8 cellular contexts compared by ENCODE assay signal in the genomic region with DNA sequence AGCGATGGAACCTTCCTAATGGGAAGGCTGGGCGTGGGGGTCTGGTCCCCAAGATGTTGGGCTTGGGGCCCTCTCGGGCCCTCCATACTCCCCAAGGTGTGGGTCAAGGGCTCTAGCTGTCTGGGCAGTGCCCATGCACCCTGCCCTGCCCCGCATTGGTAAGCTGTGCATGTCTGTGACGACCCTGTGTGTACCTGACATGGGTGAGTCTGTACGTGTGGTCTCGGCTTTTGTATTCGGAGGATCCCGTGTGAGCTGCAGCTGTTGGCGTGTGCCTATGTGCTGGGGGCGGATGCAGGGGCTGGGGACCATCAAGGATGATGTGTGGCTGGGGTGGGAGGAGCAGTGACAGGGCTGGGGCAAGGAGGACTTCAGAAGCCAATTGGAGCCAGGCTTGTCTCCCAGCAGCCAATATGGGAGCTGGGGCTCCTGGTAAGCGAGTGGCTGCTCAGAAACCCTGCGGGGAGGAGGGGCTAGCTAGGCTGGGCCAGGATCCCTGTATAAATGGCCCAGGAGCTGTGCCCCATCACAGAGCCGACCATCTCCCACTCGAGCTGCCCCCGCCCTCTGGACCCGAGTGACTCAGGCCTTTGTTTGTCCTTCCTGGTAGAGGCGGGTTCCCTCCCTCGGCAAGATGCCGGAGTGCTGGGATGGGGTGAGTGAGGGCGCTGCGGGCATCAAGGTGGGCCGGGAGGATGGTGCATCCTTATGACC. TPM values are rescaled to one million over a fixed set of nuclear protein-coding genes. Genes with fewer than 3 reads are reported as not detected.
DNase-seq lines count a peak whose midpoint lies in the region; ATAC-seq and TF ChIP-seq lines count a peak whose summit lies in the region.

A gene with protein sequence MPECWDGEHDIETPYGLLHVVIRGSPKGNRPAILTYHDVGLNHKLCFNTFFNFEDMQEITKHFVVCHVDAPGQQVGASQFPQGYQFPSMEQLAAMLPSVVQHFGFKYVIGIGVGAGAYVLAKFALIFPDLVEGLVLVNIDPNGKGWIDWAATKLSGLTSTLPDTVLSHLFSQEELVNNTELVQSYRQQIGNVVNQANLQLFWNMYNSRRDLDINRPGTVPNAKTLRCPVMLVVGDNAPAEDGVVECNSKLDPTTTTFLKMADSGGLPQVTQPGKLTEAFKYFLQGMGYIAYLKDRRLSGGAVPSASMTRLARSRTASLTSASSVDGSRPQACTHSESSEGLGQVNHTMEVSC (plus strand): TSS at position 529 of the 714 bp plus-strand sequence. CDS start 106 bp downstream, at position 635.

- no peak within 1 kb of the TSS for H2BK5ac ChIP-seq in mesenchymal stem cell (ENCODE audit: low read depth, low read length, poor library complexity, severe bottlenecking)

- intact Hi-C loops in activated B cell treated with CpG ODN at 0.5 μM for 24 hours (cut with micrococcal nuclease), result no loop called here

- ATAC-seq in activated B cell treated with CpG ODN at 0.5 μM for 24 hours (ENCODE audit: low read depth) (peak; percentile 83), thoracic aorta (ENCODE audit: insufficient number of reproducible peaks, low FRiP score, low read depth) (no peak), GM18867 (IDR thresholded peaks at IDR 0.05; ENCODE audit: unreplicated experiment) (no peak)

- POLR2A ChIA-PET in activated B cell treated with CpG ODN at 0.5 μM for 24 hours (lab: Charles Lee), result no interaction called here

- H2BK120ac ChIP-seq in mesenchymal stem cell (ENCODE audit: low read depth, low read length), result no peak within 1 kb of the TSS

- TF ChIP-seq CTCF in activated B cell treated with CpG ODN at 0.5 μM for 24 hours (IDR thresholded peaks at IDR 0.05) (no peak), epithelial cell of esophagus (IDR thresholded peaks at IDR 0.05; ENCODE audit: insufficient read depth, low read depth, low read length, missing control alignments) (no peak), thoracic aorta (IDR thresholded peaks at IDR 0.05) (no peak)

- H3K4me3 ChIP-seq in epithelial cell of esophagus (ENCODE audit: low read length) (peak within 1 kb of the TSS; percentile 35), mesenchymal stem cell (ENCODE audit: insufficient read depth in 1 of 2, low read depth in 1 of 2, low read length in 2 of 2) (peak within 1 kb of the TSS; percentile 54 to 70), thoracic aorta (peak within 1 kb of the TSS; percentile 41)

- H3K79me1 ChIP-seq in mesenchymal stem cell (replicated peaks; ENCODE audit: low read length, poor library complexity, severe bottlenecking), result peaks cover 8% of the 10 kb centered on the region

- no peaks in the 10 kb centered on the region for H3K9me3 ChIP-seq in mesenchymal stem cell (ENCODE audit: control insufficient read depth, low read length)
- no peaks in the 10 kb centered on the region for H3K9me3 ChIP-seq in thoracic aorta

- H3K4me1 ChIP-seq in mesenchymal stem cell (ENCODE audit: control insufficient read depth, insufficient read depth, low read depth, low read length) (peaks cover 35% of the 10 kb centered on the region), thoracic aorta (ENCODE audit: control insufficient read depth in 1 of 2, low read depth in 2 of 2) (peaks cover 3 to 19% of the 10 kb centered on the region in 2 donors)

- peak within 1 kb of the TSS; percentile 20 for H2BK15ac ChIP-seq in mesenchymal stem cell (ENCODE audit: low read depth, poor library complexity, severe bottlenecking)

- peak within 1 kb of the TSS; percentile 49 for H3K9ac ChIP-seq in mesenchymal stem cell (ENCODE audit: low read length)

- H3K4me1 Mint-ChIP-seq in activated B cell treated with CpG ODN at 0.5 μM for 24 hours, result peaks cover 33% of the 10 kb centered on the region

- H3K18ac ChIP-seq in mesenchymal stem cell (ENCODE audit: low read depth in 1 of 2, low read length in 2 of 2), result peak within 1 kb of the TSS in 1 of 2 experiments; percentile 74

- H3K27me3 ChIP-seq in mesenchymal stem cell (ENCODE audit: control insufficient read depth in 1 of 2, insufficient read depth in 1 of 2, low read length in 2 of 2) (peaks cover 0 to 32% of the 10 kb centered on the region in 2 experiments), thoracic aorta (replicated peaks; ENCODE audit: insufficient read depth) (no peaks in the 10 kb centered on the region)

- no peaks in the 10 kb centered on the region for H3K36me3 Mint-ChIP-seq in activated B cell treated with CpG ODN at 0.5 μM for 24 hours (ENCODE audit: low read depth)

- H3K4me3 Mint-ChIP-seq in activated B cell treated with CpG ODN at 0.5 μM for 24 hours, result peak within 1 kb of the TSS; percentile 81

- H2AFZ ChIP-seq in mesenchymal stem cell (ENCODE audit: low read depth, low read length), result peak within 1 kb of the TSS; percentile 69

- no peak within 1 kb of the TSS for H3K23ac ChIP-seq in mesenchymal stem cell (ENCODE audit: low read length in 2 of 2)

- H3K9me3 Mint-ChIP-seq in activated B cell treated with CpG ODN at 0.5 μM for 24 hours, result no peaks in the 10 kb centered on the region

- H3K27me3 Mint-ChIP-seq in activated B cell treated with CpG ODN at 0.5 μM for 24 hours, result peaks cover 14% of the 10 kb centered on the region

- peak within 1 kb of the TSS; percentile 96 for H3K4me2 ChIP-seq in mesenchymal stem cell (ENCODE audit: low read length, poor library complexity, severe bottlenecking)

- DNase-seq in DMS79 (lab: John Stamatoyannopoulos, UW) (peak; percentile 77), H4 (ENCODE audit: low spot score) (peak; percentile 90), NCI-H1436 (lab: John Stamatoyannopoulos, UW) (peak; percentile 94), activated B cell treated with CpG ODN at 0.5 μM for 24 hours (no peak), epithelial cell of esophagus (ENCODE audit: low read depth) (peak; percentile 88), mesenchymal stem cell (peak; percentile 94), thoracic aorta (ENCODE audit: low spot score) (no peak)

- H4K8ac ChIP-seq in mesenchymal stem cell (ENCODE audit: low read length), result peak within 1 kb of the TSS; percentile 66

- H3K36me3 ChIP-seq in mesenchymal stem cell (ENCODE audit: control insufficient read depth in 1 of 2, insufficient read depth in 2 of 2, low read depth in 1 of 2, low read length in 2 of 2) (peaks cover 0 to 10% of the 10 kb centered on the region in 2 experiments), thoracic aorta (no peaks in the 10 kb centered on the region)

- H2BK12ac ChIP-seq in mesenchymal stem cell (ENCODE audit: low read length in 2 of 2), result peak within 1 kb of the TSS in 1 of 2 experiments; percentile 47

- H3K27ac ChIP-seq in mesenchymal stem cell (ENCODE audit: low read length, poor library complexity, severe bottlenecking) (no peak within 1 kb of the TSS), thoracic aorta (no peak within 1 kb of the TSS)

- H2AK5ac ChIP-seq in mesenchymal stem cell (ENCODE audit: low read length, severe bottlenecking), result no peak within 1 kb of the TSS

- 34% methylated on average over 14 of the region's 23 CpGs for WGBS in mesenchymal stem cell

- peak within 1 kb of the TSS in 1 of 2 experiments; percentile 42 for H3K4ac ChIP-seq in mesenchymal stem cell (ENCODE audit: low read depth in 1 of 2, low read length in 2 of 2)

- H3K14ac ChIP-seq in mesenchymal stem cell (ENCODE audit: low read length in 2 of 2), result peak within 1 kb of the TSS in 1 of 2 experiments; percentile 66

- CTCF ChIA-PET in activated B cell treated with CpG ODN at 0.5 μM for 24 hours (lab: Charles Lee), result interaction anchor here (1.8 kb wide), 1 partner anchor 14 kb away, joined by 5 read pairs; no protein-coding TSS in a partner anchor

- no peak within 1 kb of the TSS for H3K27ac Mint-ChIP-seq in activated B cell treated with CpG ODN at 0.5 μM for 24 hours

- H4K91ac ChIP-seq in mesenchymal stem cell (ENCODE audit: low read length), result peak within 1 kb of the TSS; percentile 18

RNA-seq across cellular contexts. Expression of the gene that starts here (rescaled TPM):
- 30.0 and 31.6 TPM in 2 replicates for total RNA-seq in H4 (2014; rRNA removed; shearing (Covaris generic))
- total RNA-seq in activated B cell treated with CpG ODN at 0.5 μM for 24 hours, result 1.8 and 2.0 TPM in 2 replicates
- 8.0 TPM for polyA plus RNA-seq in mesenchymal stem cell (2013, experiment 1 of 2)
- polyA plus RNA-seq in mesenchymal stem cell (2013, experiment 2 of 2), result 8.0 TPM
- total RNA-seq in thoracic aorta, result 10 to 100 TPM in 1 of 2 donors, 1 to 10 TPM in 1; 2.2 to 11.0 TPM

Comparison
In these comparisons a context has a peak if more than half of its experiments do, and no peak if none do; other contexts are left out.
1. DNase-seq: peak in DMS79 (single experiment), H4 (single experiment), NCI-H1436 (single experiment), epithelial cell of esophagus (single experiment) and mesenchymal stem cell (single experiment); none in activated B cell treated with CpG ODN at 0.5 μM for 24 hours (single experiment) and thoracic aorta (single experiment).
2. Peak in every context shown above with its lines, with median percentiles within 50 percentile points of each other: H3K4me3 ChIP-seq.